28 cellular contexts compared by ENCODE assay signal in genomic region chr9:76151267-76151666, GRCh38.
"Had no signal": no experiment of that assay in that cellular context is flagged by ENCODE, and none has a peak within 500 bp of the region (broad histone marks: within the 10 kb centered on the region; RNA-seq: fewer than 3 reads in every experiment).

No MANE protein-coding gene starts in this region.

- H3K4me3 Mint-ChIP-seq: activated B cell treated with CpG ODN at 0.5 μM for 24 hours; activated CD4-positive, alpha-beta memory T cell treated with anti-CD3 and anti-CD28 coated beads for 36 hours; activated CD4-positive, alpha-beta T cell treated with anti-CD3 and anti-CD28 coated beads, Interleukin-2, amount 10 ng/mL, durations not matched to agents 24 days and 14 days; activated naive CD4-positive, alpha-beta T cell treated with anti-CD3 and anti-CD28 coated beads for 36 hours; activated naive CD8-positive, alpha-beta T cell; activated T-helper 17 cell treated with anti-CD3 and anti-CD28 coated beads, Interleukin-2, amount 50 U/mL, for 72 hours; T-helper 1 cell treated with Interleukin-12 subunit alpha and Interleukin-12 subunit beta and Interleukin-4 antibody, amounts not matched to agents 30 μg/mL and 1 μg/mL, for 36 hours had no signal

- H3K36me3 ChIP-seq: adrenal gland, Peyer's patch, SJSA1 had no signal

- ATAC-seq: activated T-helper 17 cell treated with anti-CD3 and anti-CD28 coated beads, Interleukin-2, amount 50 U/mL, for 72 hours; SK-N-SH treated with all-trans-retinoic acid at 6 μM for 48 hours had no signal

- H3K36me3 Mint-ChIP-seq: activated CD4-positive, alpha-beta memory T cell treated with anti-CD3 and anti-CD28 coated beads for 36 hours had no signal

- H3K27me3 ChIP-seq: adrenal gland, Peyer's patch, SJSA1 had no signal

- H3K9me3 ChIP-seq: adrenal gland, Peyer's patch, SJSA1 had no signal

- H3K9me3 Mint-ChIP-seq: activated B cell treated with CpG ODN at 0.5 μM for 24 hours; activated CD4-positive, alpha-beta memory T cell treated with anti-CD3 and anti-CD28 coated beads for 36 hours; activated CD4-positive, alpha-beta T cell treated with anti-CD3 and anti-CD28 coated beads, Interleukin-2, amount 10 ng/mL, durations not matched to agents 24 days and 14 days; activated naive CD4-positive, alpha-beta T cell treated with anti-CD3 and anti-CD28 coated beads for 36 hours; activated T-helper 17 cell treated with anti-CD3 and anti-CD28 coated beads, Interleukin-2, amount 50 U/mL, for 72 hours; T-helper 1 cell treated with Interleukin-12 subunit alpha and Interleukin-12 subunit beta and Interleukin-4 antibody, amounts not matched to agents 30 μg/mL and 1 μg/mL, for 36 hours had no signal

- H3K27ac Mint-ChIP-seq: activated B cell treated with CpG ODN at 0.5 μM for 24 hours; activated CD4-positive, alpha-beta memory T cell treated with anti-CD3 and anti-CD28 coated beads for 36 hours; activated CD4-positive, alpha-beta T cell treated with anti-CD3 and anti-CD28 coated beads, Interleukin-2, amount 10 ng/mL, durations not matched to agents 24 days and 14 days; activated naive CD4-positive, alpha-beta T cell treated with anti-CD3 and anti-CD28 coated beads for 36 hours; activated naive CD8-positive, alpha-beta T cell; activated T-helper 17 cell treated with anti-CD3 and anti-CD28 coated beads, Interleukin-2, amount 50 U/mL, for 72 hours; T-helper 1 cell treated with Interleukin-12 subunit alpha and Interleukin-12 subunit beta and Interleukin-4 antibody, amounts not matched to agents 30 μg/mL and 1 μg/mL, for 36 hours had no signal

- H3K4me3 ChIP-seq: adrenal gland, coronary artery, Peyer's patch, SJSA1 had no signal

- DNase-seq: activated B cell treated with CpG ODN at 0.5 μM for 24 hours; activated CD4-positive, alpha-beta memory T cell treated with anti-CD3 and anti-CD28 coated beads for 36 hours; activated CD4-positive, alpha-beta T cell treated with anti-CD3 and anti-CD28 coated beads for 1 hour; activated CD4-positive, alpha-beta T cell treated with anti-CD3 and anti-CD28 coated beads, Interleukin-2, amount 10 ng/mL, durations not matched to agents 24 days and 14 days; activated CD8-positive, alpha-beta memory T cell treated with anti-CD3 and anti-CD28 coated beads for 24 hours; activated gamma-delta T cell; activated naive CD4-positive, alpha-beta T cell treated with anti-CD3 and anti-CD28 coated beads for 36 hours; activated T-cell treated with anti-CD3 and anti-CD28 coated beads, Interleukin-2, amount 50 U/mL, for 48 hours; adrenal gland; anterior cingulate cortex; caudate nucleus; NCI-H1092; NCI-H1417; NCI-H1930; NCI-H2171; NCI-H2227 treated with DMSO at 0.1 percent for 48 hours; NCI-H526; NCI-H774; Peyer's patch; Right ventricle myocardium superior; SW 1271 had no signal

- H3K4me1 ChIP-seq: adrenal gland, Peyer's patch, SJSA1 had no signal

- H3K27ac ChIP-seq: adrenal gland, coronary artery, Peyer's patch, RWPE1, SJSA1 had no signal

- H3K4me1 Mint-ChIP-seq: activated CD4-positive, alpha-beta T cell treated with anti-CD3 and anti-CD28 coated beads, Interleukin-2, amount 10 ng/mL, durations not matched to agents 24 days and 14 days; activated T-helper 17 cell treated with anti-CD3 and anti-CD28 coated beads, Interleukin-2, amount 50 U/mL, for 72 hours had no signal

- H3K27me3 Mint-ChIP-seq: activated B cell treated with CpG ODN at 0.5 μM for 24 hours; activated CD4-positive, alpha-beta memory T cell treated with anti-CD3 and anti-CD28 coated beads for 36 hours; activated CD4-positive, alpha-beta T cell treated with anti-CD3 and anti-CD28 coated beads, Interleukin-2, amount 10 ng/mL, durations not matched to agents 24 days and 14 days; activated naive CD8-positive, alpha-beta T cell; activated T-helper 17 cell treated with anti-CD3 and anti-CD28 coated beads, Interleukin-2, amount 50 U/mL, for 72 hours had no signal
